Comparison of ENCODE assay signal across 10 cellular contexts in genomic region chr1:228226956-228227791, GRCh38. TPM values are rescaled to one million over a fixed set of nuclear protein-coding genes. Genes with fewer than 3 reads are reported as not detected.
DNase-seq lines count a peak whose midpoint lies in the region; ATAC-seq and TF ChIP-seq lines count a peak whose summit lies in the region.
"Had no signal": no experiment of that assay in that cellular context is flagged by ENCODE, and none has a peak within 500 bp of the region (broad histone marks: within the 10 kb centered on the region; RNA-seq: fewer than 3 reads in every experiment).

No MANE protein-coding gene starts in this region.

- H3K4me1 ChIP-seq in left lung, result peaks cover 0 to 12% of the 10 kb centered on the region in 2 donors

- in situ Hi-C loops in SK-MEL-5 (cut with HindIII; ENCODE audit: low pct_unique_long_range_greater_than_20kb, low sequenced_read_pairs), result no loop called here

- H3K4me3 ChIP-seq in left lung, result no peak overlapping the region

- H3K27me3 ChIP-seq in left lung, result no peaks in the 10 kb centered on the region

- DNase-seq in Right ventricle myocardium inferior (ENCODE audit: missing footprints) (no peak), cardiac septum (ENCODE audit: low spot score) (no peak), SK-MEL-5 (ENCODE audit: low read depth, low spot score) (peak; percentile 21), glutamatergic neuron (no peak), H4 (ENCODE audit: low spot score) (no peak), COLO668 (lab: John Stamatoyannopoulos, UW; ENCODE audit: unreplicated experiment) (no peak), left lung (no peak)
- DNase-seq in stimulated activated CD4-positive, alpha-beta T cell treated with anti-CD3 and anti-CD28 coated beads, Interleukin-12 subunit alpha, Interleukin-12 subunit beta, amount 100 ng/mL, for 4 hours, result no peak
- DNase-seq: CD4-positive, alpha-beta memory T cell; T-helper 2 cell had no signal

- H3K4me1 Mint-ChIP-seq in glutamatergic neuron (ENCODE audit: low read depth, unreplicated experiment), result peaks cover 5% of the 10 kb centered on the region

- TF ChIP-seq CTCF in glutamatergic neuron (IDR thresholded peaks at IDR 0.05; ENCODE audit: partially characterized antibody, unreplicated experiment) (peak; percentile 18), left lung (IDR thresholded peaks at IDR 0.05) (no peak)

- no peaks in the 10 kb centered on the region for H3K36me3 Mint-ChIP-seq in glutamatergic neuron (ENCODE audit: unreplicated experiment)

- intact Hi-C loops in Right ventricle myocardium inferior (cut with DNase I) (no loop called here), cardiac septum (cut with DNase I) (no loop called here), left lung (cut with DNase I) (no loop called here)

- peaks cover 0 to 17% of the 10 kb centered on the region in 2 donors for H3K36me3 ChIP-seq in left lung

- H3K4me3 Mint-ChIP-seq in glutamatergic neuron (ENCODE audit: unreplicated experiment), result no peak overlapping the region
- H3K4me3 Mint-ChIP-seq: CD4-positive, alpha-beta memory T cell had no signal

- H3K9me3 ChIP-seq in left lung, result peaks cover 0 to 17% of the 10 kb centered on the region in 2 donors

- peaks cover 4% of the 10 kb centered on the region for H3K27me3 Mint-ChIP-seq in glutamatergic neuron (ENCODE audit: unreplicated experiment)
- H3K27me3 Mint-ChIP-seq: CD4-positive, alpha-beta memory T cell had no signal

- H3K27ac Mint-ChIP-seq in glutamatergic neuron (ENCODE audit: unreplicated experiment), result no peak overlapping the region

- H3K27ac ChIP-seq in left lung, result no peak overlapping the region

- peak; percentile 35 for ATAC-seq in Right ventricle myocardium inferior
- ATAC-seq in left lung, result no peak

- peaks cover 2% of the 10 kb centered on the region for H3K9me3 Mint-ChIP-seq in glutamatergic neuron (ENCODE audit: unreplicated experiment)

RNA-seq across cellular contexts. Expression of gene OBSCN, which starts 19.3 kb away (rescaled TPM):
- total RNA-seq in Right ventricle myocardium inferior (275 TPM), cardiac septum (396 TPM), glutamatergic neuron (ENCODE audit: unreplicated experiment) (25.7 TPM), left lung (10 to 100 TPM; 20.3 to 21.2 TPM)
- total RNA-seq in SK-MEL-5 (2014; rRNA removed; shearing (Covaris generic)), result 0.98 and 1.7 TPM in 2 replicates
- polyA plus RNA-seq in SK-MEL-5 (2015; cell fraction: cytosol; rRNA removed), result 1.7 and 2.1 TPM in 2 replicates
- 6.2 and 8.4 TPM in 2 replicates for polyA plus RNA-seq in SK-MEL-5 (2015; cell fraction: nucleus; rRNA removed)
- total RNA-seq in H4 (2014; rRNA removed; shearing (Covaris generic)), result 1.1 and 2.4 TPM in 2 replicates

Comparison
In these comparisons a context has a peak if more than half of its experiments do, and no peak if none do; other contexts are left out.
1. RNA of gene OBSCN, which starts 19.3 kb away (total RNA-seq): 396 TPM in cardiac septum (single experiment) and 275 TPM in Right ventricle myocardium inferior (single experiment); 25.7 TPM in glutamatergic neuron (single experiment), 20.3 to 21.2 TPM in left lung, 1.1 to 2.4 TPM in H4 and 0.98 to 1.7 TPM in SK-MEL-5; every median in the first group is over 10 times any median in the second.